In the genomic region with DNA sequence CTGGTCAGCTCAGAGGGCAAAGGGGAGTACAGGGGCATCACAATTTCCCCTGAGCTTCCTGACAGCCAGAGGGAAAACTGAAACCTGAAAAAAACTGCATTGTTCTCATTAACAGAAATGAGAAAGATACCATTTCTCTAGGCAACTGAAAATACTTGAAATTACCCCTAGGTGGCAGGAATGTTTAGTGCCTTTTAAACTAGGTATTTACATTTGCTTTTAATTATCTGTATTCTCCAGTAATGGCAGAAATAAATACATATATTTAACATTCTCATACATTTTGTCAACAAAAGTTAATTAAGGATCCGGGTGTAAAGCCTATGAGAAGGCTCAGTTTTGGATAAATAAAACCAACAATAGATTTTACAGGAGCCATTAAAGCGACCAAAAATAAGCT, we compare ENCODE assay signal across 8 cellular contexts. TPM values are rescaled to one million over a fixed set of nuclear protein-coding genes. Genes with fewer than 3 reads are reported as not detected.
DNase-seq lines count a peak whose midpoint lies in the region; ATAC-seq and TF ChIP-seq lines count a peak whose summit lies in the region.

No MANE protein-coding gene starts in this region.

- H3K27ac ChIP-seq in heart left ventricle (no peak overlapping the region), upper lobe of left lung (no peak overlapping the region)

- TF ChIP-seq CTCF in heart left ventricle (IDR thresholded peaks at IDR 0.05): peak; percentile 23 to 60 (median 46)
- TF ChIP-seq CTCF in fibroblast of villous mesenchyme (IDR thresholded peaks at IDR 0.05; ENCODE audit: insufficient read depth, low read depth, low read length): peak; percentile 61
- peak in 5 of 6 experiments; percentile 33 to 49 (median 46) for TF ChIP-seq CTCF in upper lobe of left lung (IDR thresholded peaks at IDR 0.05)

- no peak for TF ChIP-seq EP300 in upper lobe of left lung (IDR thresholded peaks at IDR 0.05)

- H3K4me3 ChIP-seq in heart left ventricle (no peak overlapping the region), fibroblast of villous mesenchyme (ENCODE audit: low read depth, low read length) (no peak overlapping the region), upper lobe of left lung (no peak overlapping the region)

- intact Hi-C loops in heart left ventricle (cut with DNase I): loop anchor here in 6 of 10 donors (5.0 kb wide), 2 partner anchors 116 to 166 kb away; partner anchors contain the start of gene TBC1D8 (in 5 of the 6)
- intact Hi-C loops in Right ventricle myocardium superior (cut with DNase I): no loop called here

- H3K27me3 ChIP-seq in heart left ventricle: no peaks in the 10 kb centered on the region
- H3K27me3 ChIP-seq in upper lobe of left lung: no peaks in the 10 kb centered on the region

- WGBS in heart left ventricle, 4 donors: 90 to 92% (median 91%) methylated on average over 2 of the region's 2 CpGs
- 85% methylated on average over 2 of the region's 2 CpGs for WGBS in upper lobe of left lung, 2 donors

- H3K9me3 ChIP-seq in heart left ventricle (no peaks in the 10 kb centered on the region), upper lobe of left lung (no peaks in the 10 kb centered on the region)

- DNase-seq in heart left ventricle (no peak), Right ventricle myocardium superior (no peak), RKO (ENCODE audit: low spot score) (peak; percentile 41), fibroblast of villous mesenchyme (ENCODE audit: low read depth) (peak; percentile 53), upper lobe of left lung (no peak), NCI-H524 treated with DMSO at 0.1 percent for 48 hours (lab: John Stamatoyannopoulos, UW) (no peak)

- no peak for TF ChIP-seq POLR2A in heart left ventricle (IDR thresholded peaks at IDR 0.05)
- TF ChIP-seq POLR2A in upper lobe of left lung (IDR thresholded peaks at IDR 0.05): no peak

- H3K4me1 ChIP-seq in heart left ventricle: peaks cover 0 to 21% (median under 1%) of the 10 kb centered on the region in 12 donors
- H3K4me1 ChIP-seq in upper lobe of left lung: peaks cover 0 to 4% (median 2%) of the 10 kb centered on the region in 4 donors

- ATAC-seq in heart left ventricle: no peak
- no peak for ATAC-seq in Right ventricle myocardium superior (ENCODE audit: poor library complexity)
- ATAC-seq in upper lobe of left lung (ENCODE audit: low FRiP score in 2 of 2): no peak
- no peak for ATAC-seq in HG03442 (IDR thresholded peaks at IDR 0.05; ENCODE audit: unreplicated experiment)
- ATAC-seq in GM21529 (IDR thresholded peaks at IDR 0.05; ENCODE audit: unreplicated experiment): no peak

- peaks cover 0 to 96% (median 81%) of the 10 kb centered on the region in 9 donors for H3K36me3 ChIP-seq in heart left ventricle
- H3K36me3 ChIP-seq in upper lobe of left lung: peaks cover 9 to 85% (median 46%) of the 10 kb centered on the region in 4 donors

RNA-seq across cellular contexts. Expression of gene RPL31, which starts 34.5 kb away (rescaled TPM):
- total RNA-seq in heart left ventricle (100 to 1,000 TPM; 383 to 838 (median 747) TPM), Right ventricle myocardium superior (756 TPM), fibroblast of villous mesenchyme (672 and 815 TPM in 2 replicates), upper lobe of left lung (1,000 to 10,000 TPM in 4 of 6 donors, 100 to 1,000 TPM in 2; 422 to 1,166 (median 1,010) TPM)
- polyA plus RNA-seq in heart left ventricle: 1,000 to 10,000 TPM; 3,477 to 3,831 TPM

Comparison
In these comparisons a context has a peak if more than half of its experiments do, and no peak if none do; other contexts are left out.
1. DNase-seq: peak in RKO (single experiment) and fibroblast of villous mesenchyme (single experiment); none in heart left ventricle (0 of 5), Right ventricle myocardium superior (single experiment), upper lobe of left lung (0 of 2) and NCI-H524 treated with DMSO at 0.1 percent for 48 hours (single experiment).
2. Peak in every context shown above with its lines, with median percentiles within 50 percentile points of each other: CTCF ChIP-seq.